In genomic region chr17:80791758-80792284, GRCh38 we compare ENCODE assay signal across 8 cellular contexts.
DNase-seq lines count a peak whose midpoint lies in the region; ATAC-seq lines count a peak whose summit lies in the region.

No MANE protein-coding gene starts in this region.

- peak; percentile 68 to 75 for ATAC-seq in activated T-cell treated with anti-CD3 and anti-CD28 coated beads, Interleukin-2, amount 50 U/mL, for 72 hours (replicated peaks in 1 of 2)
- ATAC-seq in GM18868 (IDR thresholded peaks at IDR 0.05; ENCODE audit: unreplicated experiment) (no peak), GM18517 (IDR thresholded peaks at IDR 0.05; ENCODE audit: unreplicated experiment) (no peak)

- no peak overlapping the region for H3K4me3 ChIP-seq in skeletal muscle cell (ENCODE audit: low read depth, low read length)

- H3K36me3 Mint-ChIP-seq in activated T-cell treated with anti-CD3 and anti-CD28 coated beads, Interleukin-2, amount 50 U/mL, for 72 hours (ENCODE audit: insufficient read depth in 2 of 2): peaks cover 10 to 36% of the 10 kb centered on the region in 2 donors

- H3K27ac Mint-ChIP-seq in activated T-cell treated with anti-CD3 and anti-CD28 coated beads, Interleukin-2, amount 50 U/mL, for 72 hours: peak overlapping the region; percentile 99

- H3K4me1 Mint-ChIP-seq in activated T-cell treated with anti-CD3 and anti-CD28 coated beads, Interleukin-2, amount 50 U/mL, for 72 hours (ENCODE audit: low read depth): peaks cover 84% of the 10 kb centered on the region

- peaks cover 2 to 7% of the 10 kb centered on the region in 2 donors for H3K9me3 Mint-ChIP-seq in activated T-cell treated with anti-CD3 and anti-CD28 coated beads, Interleukin-2, amount 50 U/mL, for 72 hours

- H3K4me3 Mint-ChIP-seq in activated T-cell treated with anti-CD3 and anti-CD28 coated beads, Interleukin-2, amount 50 U/mL, for 72 hours: peak overlapping the region; percentile 83 to 93

- no peaks in the 10 kb centered on the region for H3K27me3 Mint-ChIP-seq in activated T-cell treated with anti-CD3 and anti-CD28 coated beads, Interleukin-2, amount 50 U/mL, for 72 hours (ENCODE audit: low read depth)

- peak; percentile 60 for DNase-seq in activated naive CD4-positive, alpha-beta T cell treated with Interleukin-2 at 50 U/mL for 16 hours
- DNase-seq in activated naive CD4-positive, alpha-beta T cell (lab: John Stamatoyannopoulos, UW): no peak
- peak; percentile 62 to 66 for DNase-seq in activated T-cell treated with anti-CD3 and anti-CD28 coated beads, Interleukin-2, amount 50 U/mL, for 72 hours
- peak; percentile 91 for DNase-seq in fibroblast of the conjunctiva (ENCODE audit: low read depth)
- DNase-seq in skeletal muscle cell (ENCODE audit: low read depth): peak; percentile 90
- DNase-seq in T-helper 9 cell: no peak

Comparison
In these comparisons a context has a peak if more than half of its experiments do, and no peak if none do; other contexts are left out.
1. DNase-seq: peak in activated naive CD4-positive, alpha-beta T cell treated with Interleukin-2 at 50 U/mL for 16 hours (single experiment), activated T-cell treated with anti-CD3 and anti-CD28 coated beads, Interleukin-2, amount 50 U/mL, for 72 hours (2 of 2), fibroblast of the conjunctiva (single experiment) and skeletal muscle cell (single experiment); none in activated naive CD4-positive, alpha-beta T cell (0 of 4) and T-helper 9 cell (single experiment).
2. ATAC-seq: peak in activated T-cell treated with anti-CD3 and anti-CD28 coated beads, Interleukin-2, amount 50 U/mL, for 72 hours (2 of 2); none in GM18868 (single experiment) and GM18517 (single experiment).